1 cellular context compared by ENCODE assay signal in genomic region chr9:8863064-8863463, GRCh38.
A peak's percentile ranks its signal among the peaks of the same experiment; 100 is the strongest.
TF ChIP-seq lines count a peak whose summit lies in the region.

No MANE protein-coding gene starts in this region.

TF ChIP-seq in HEK293, 187 proteins besides CTCF, POLR2A, EP300 and RAD21 (continued from another document):
- peak; percentile 75 for TF ChIP-seq PRDM10 (tag by site-specific recombination; IDR thresholded peaks at IDR 0.05)
- TF ChIP-seq ZNF626 (tag by site-specific recombination; IDR thresholded peaks at IDR 0.05), result no peak
- peak; percentile 37; the same call in 1 of the 2 replicates for TF ChIP-seq PRDM6 (tag by site-specific recombination; IDR thresholded peaks at IDR 0.05)
